ENCODE assay signal across 1 cellular context in the genomic region with DNA sequence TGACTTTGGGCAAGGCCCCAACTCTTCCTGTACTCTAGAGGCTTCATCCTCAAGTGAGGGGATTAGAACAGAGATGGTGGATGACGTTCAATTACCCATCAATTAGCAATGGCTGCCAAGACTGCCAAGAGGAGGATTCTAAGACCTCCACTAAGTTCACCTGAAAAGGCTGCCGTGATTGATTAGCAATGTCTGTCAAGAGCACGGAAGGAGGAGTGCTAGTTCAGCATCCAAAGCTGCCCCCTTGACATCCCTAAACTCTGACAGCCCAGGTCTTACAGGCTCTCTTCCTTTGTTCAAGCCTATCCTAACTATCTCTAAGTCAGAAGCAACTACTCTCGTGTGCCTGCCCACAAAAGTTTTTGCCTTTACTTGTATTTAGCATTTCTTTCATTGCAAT.
TF ChIP-seq lines count a peak whose summit lies in the region.

No MANE protein-coding gene starts in this region.

TF ChIP-seq in K562, 482 proteins besides CTCF, POLR2A, EP300 and RAD21:
- TF ChIP-seq ZNF23 (CRISPR knock-in tag; IDR thresholded peaks at IDR 0.05) (peak; percentile 77), SOX6 (IDR thresholded peaks at IDR 0.05) (no peak)
